ENCODE assay signal across 9 cellular contexts in the genomic region with DNA sequence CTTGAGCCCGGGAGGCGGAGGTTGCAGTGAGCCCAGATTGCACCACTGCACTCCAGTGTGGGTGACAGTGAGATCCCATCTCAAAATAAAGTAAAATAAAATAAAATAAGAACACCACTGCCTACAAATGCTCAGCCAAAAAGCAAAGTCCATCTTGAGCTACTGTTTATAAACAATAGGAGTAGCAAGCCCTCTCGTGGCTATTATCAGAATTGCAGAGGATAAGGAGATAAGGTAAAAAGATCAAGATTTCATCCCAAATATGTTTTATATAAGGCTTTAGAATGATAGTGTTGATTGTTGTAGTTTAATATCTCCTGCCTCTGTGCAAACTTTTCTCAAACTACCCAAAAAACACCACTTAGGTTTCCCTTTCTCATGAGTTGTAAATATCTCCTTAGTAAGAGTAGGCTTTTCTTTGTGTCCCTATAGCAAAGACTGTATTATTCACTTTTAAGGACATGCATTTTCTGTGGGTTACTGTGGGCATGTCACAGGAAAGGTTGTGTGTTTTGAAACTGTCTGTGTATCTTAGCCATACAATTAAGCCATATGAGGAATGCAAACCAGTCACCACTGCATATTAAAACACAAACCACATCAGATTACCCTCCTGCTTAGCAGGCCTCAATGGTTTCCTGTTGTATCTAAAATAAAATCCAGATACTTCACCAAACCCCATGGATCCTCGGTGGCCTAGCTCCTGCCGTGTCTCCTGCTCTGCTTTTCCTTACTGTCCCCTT. TPM values are rescaled to one million over a fixed set of nuclear protein-coding genes. Genes with fewer than 3 reads are reported as not detected.
A peak's percentile ranks its signal among the peaks of the same experiment; 100 is the strongest.
DNase-seq lines count a peak whose midpoint lies in the region; ATAC-seq, FAIRE-seq and TF ChIP-seq lines count a peak whose summit lies in the region.
"Had no signal": no experiment of that assay in that cellular context is flagged by ENCODE, and none has a peak within 500 bp of the region (broad histone marks: within the 10 kb centered on the region; RNA-seq: fewer than 3 reads in every experiment).

No MANE protein-coding gene starts in this region.

- H3K4me1 Mint-ChIP-seq in HFFc6 (ENCODE audit: low read depth), result peaks cover 45% of the 10 kb centered on the region
- peaks cover 0 to 12% of the 10 kb centered on the region in 2 donors for H3K4me1 Mint-ChIP-seq in natural killer cell

- H3K27me3 Mint-ChIP-seq in HFFc6 (ENCODE audit: insufficient read depth), result peaks cover 2% of the 10 kb centered on the region; the same call in 1 of the 2 replicates
- H3K27me3 Mint-ChIP-seq in natural killer cell (ENCODE audit: low read depth in 2 of 2), result peaks cover 0 to under 1% of the 10 kb centered on the region in 2 donors
- H3K27me3 Mint-ChIP-seq: stimulated activated naive CD8-positive, alpha-beta T cell treated with anti-CD3 and anti-CD28 coated beads, Interleukin-15, Interleukin-2, amounts not matched to agents 100 ng/mL and 50 ng/mL, for 24 hours had no signal

- no peak overlapping the region for H3K4me3 Mint-ChIP-seq in HFFc6
- H3K4me3 Mint-ChIP-seq in natural killer cell, result no peak overlapping the region
- H3K4me3 Mint-ChIP-seq: stimulated activated naive CD8-positive, alpha-beta T cell treated with anti-CD3 and anti-CD28 coated beads, Interleukin-15, Interleukin-2, amounts not matched to agents 100 ng/mL and 50 ng/mL, for 24 hours had no signal

- no peak overlapping the region for H3K27ac ChIP-seq in Panc1 (ENCODE audit: low read length)

- H3K36me3 ChIP-seq in Panc1 (ENCODE audit: control insufficient read depth, insufficient read depth, low read length), result no peaks in the 10 kb centered on the region

- no peaks in the 10 kb centered on the region for H3K9me3 ChIP-seq in Panc1 (ENCODE audit: control insufficient read depth, insufficient read depth, low read depth, low read length)

- no TSS peak for BruUV-seq in Panc1 (replicated peaks; lab: Mats Ljungman, UMichigan)

- in situ Hi-C loops in Panc1 (cut with HindIII; ENCODE audit: low pct_unique_long_range_greater_than_20kb, low sequenced_read_pairs), result no loop called here

- H3K36me3 Mint-ChIP-seq in HFFc6 (ENCODE audit: low read depth), result peaks cover 12% of the 10 kb centered on the region
- H3K36me3 Mint-ChIP-seq in natural killer cell, result peaks cover 7% of the 10 kb centered on the region

- H3K9me3 Mint-ChIP-seq in HFFc6 (peaks cover 10% of the 10 kb centered on the region), natural killer cell (peaks cover 0 to 2% of the 10 kb centered on the region in 2 donors)

- peak; percentile 92 for FAIRE-seq in endometrium (lab: Jason Lieb, UNC)

- TF ChIP-seq CTCF in HFFc6 (IDR thresholded peaks at IDR 0.05) (peak; percentile 90), Panc1 (IDR thresholded peaks at IDR 0.05) (peak; percentile 72), natural killer cell (IDR thresholded peaks at IDR 0.05) (peak; percentile 82)

- peak; percentile 49 for DNase-seq in SIG-M5 treated with dmso at 0.1 percent for 504 hours (lab: John Stamatoyannopoulos, UW; ENCODE audit: unreplicated experiment)
- DNase-seq in SIG-M5 (lab: John Stamatoyannopoulos, UW), result no peak
- peak; percentile 61 for DNase-seq in HFFc6
- DNase-seq in Panc1 (ENCODE audit: low read depth, low spot score), result peak; percentile 12
- DNase-seq in natural killer cell, result no peak
- no peak for DNase-seq in effector CD4-positive, alpha-beta T cell
- no peak for DNase-seq in stimulated activated CD4-positive, alpha-beta T cell treated with anti-CD3 and anti-CD28 coated beads, Interleukin-1b, Interleukin-23, amount 100 ng/mL, for 48 hours

- intact Hi-C loops in Panc1 (cut with micrococcal nuclease; ENCODE audit: unreplicated experiment), result loop anchor here (5.0 to 10.0 kb wide), 2 partner anchors 97 to 254 kb away; no protein-coding TSS in a partner anchor
- intact Hi-C loops in natural killer cell (cut with micrococcal nuclease), result loop anchor here (2.0 kb wide), 1 partner anchor 686 kb away; no protein-coding TSS in a partner anchor

- H3K27me3 ChIP-seq in Panc1 (ENCODE audit: control insufficient read depth, insufficient read depth, low read length), result no peaks in the 10 kb centered on the region

- no peaks in the 10 kb centered on the region for H3K4me1 ChIP-seq in Panc1 (ENCODE audit: control insufficient read depth, insufficient read depth, low read length)

- H3K4me3 ChIP-seq in Panc1 (ENCODE audit: low read depth in 2 of 2, low read length in 2 of 2), result no peak overlapping the region

- CTCF ChIA-PET in Panc1 (lab: Charles Lee), result interaction anchor here (0.6 to 0.7 kb wide), 3 partner anchors 22 to 700 kb away, joined by 3 to 4 read pairs (median 3); no protein-coding TSS in a partner anchor

- ATAC-seq in Panc1 (no peak), natural killer cell (peak in 1 of 3 donors; percentile 54)

- POLR2A ChIA-PET in Panc1 (lab: Charles Lee), result interaction anchor here (0.7 kb wide), 1 partner anchor 94 kb away, joined by 3 read pairs; no protein-coding TSS in a partner anchor

- H3K27ac Mint-ChIP-seq in HFFc6 (no peak overlapping the region), natural killer cell (no peak overlapping the region)
- H3K27ac Mint-ChIP-seq: stimulated activated naive CD8-positive, alpha-beta T cell treated with anti-CD3 and anti-CD28 coated beads, Interleukin-15, Interleukin-2, amounts not matched to agents 100 ng/mL and 50 ng/mL, for 24 hours had no signal

RNA-seq across cellular contexts. Expression of a gene that starts 31.8 kb away (rescaled TPM):
- 100 to 1,000 TPM in 5 of 6 experiments, 10 to 100 TPM in 1; 65.7 to 135 (median 123) TPM for total RNA-seq in HFFc6 (2021; fragmentation: NEBNext Ultra II Directional; extraction: Animal tissue kit (Norgen Biotek cat#: 25700))
- total RNA-seq in Panc1 (2021; ENCODE audit: unreplicated experiment), result 132 TPM
- 74.9 TPM for polyA plus RNA-seq in Panc1 (2012; ENCODE audit: insufficient read length)
- 10 to 100 TPM; 11.4 to 18.3 (median 16.4) TPM for total RNA-seq in natural killer cell

RNA-seq across cellular contexts. Expression of a gene that starts 39.1 kb away (rescaled TPM):
- 10 to 100 TPM; 13.8 to 20.3 (median 17.3) TPM for total RNA-seq in HFFc6 (2021; fragmentation: NEBNext Ultra II Directional; extraction: Animal tissue kit (Norgen Biotek cat#: 25700))
- 17.7 TPM for total RNA-seq in Panc1 (2021; ENCODE audit: unreplicated experiment)
- 16.7 TPM for polyA plus RNA-seq in Panc1 (2012; ENCODE audit: insufficient read length)
- 10 to 100 TPM; 79.5 to 95.8 (median 88.7) TPM for total RNA-seq in natural killer cell

Comparison
In these comparisons a context has a peak if more than half of its experiments do, and no peak if none do; other contexts are left out.
1. DNase-seq: peak in SIG-M5 treated with dmso at 0.1 percent for 504 hours (single experiment), HFFc6 (single experiment) and Panc1 (single experiment); none in SIG-M5 (single experiment), natural killer cell (single experiment), effector CD4-positive, alpha-beta T cell (single experiment) and stimulated activated CD4-positive, alpha-beta T cell treated with anti-CD3 and anti-CD28 coated beads, Interleukin-1b, Interleukin-23, amount 100 ng/mL, for 48 hours (single experiment).
2. Peak in every context shown above with its lines, with median percentiles within 50 percentile points of each other: CTCF ChIP-seq.